33 cellular contexts compared by ENCODE assay signal in genomic region chr7:100106633-100107032, GRCh38.
"Had no signal": no experiment of that assay in that cellular context is flagged by ENCODE, and none has a peak within 500 bp of the region (broad histone marks: within the 10 kb centered on the region; RNA-seq: fewer than 3 reads in every experiment).

No MANE protein-coding gene starts in this region.

- H3K9me3 ChIP-seq: SJCRH30 had no signal

- H3K9me3 Mint-ChIP-seq: activated CD4-positive, alpha-beta memory T cell treated with anti-CD3 and anti-CD28 coated beads, Interleukin-2, amount 10 ng/mL, durations not matched to agents 7 days and 5 days; activated naive CD8-positive, alpha-beta T cell treated with anti-CD3 and anti-CD28 coated beads, Interleukin-2, amount 50 U/mL, for 24 hours; activated T-helper 2 cell treated with anti-CD3 and anti-CD28 coated beads, Interferon-gamma antibody, Interleukin-2, Interleukin-4, amounts not matched to agents 10 μg/mL and 5 μg/mL and 100 μg/mL, durations not matched to agents 14 hours and 24 hours and 36 hours; central memory CD8-positive, alpha-beta T cell had no signal

- H3K27ac ChIP-seq: cardiac muscle cell, KMS-11, PC-9, SJCRH30, SK-N-MC, WERI-Rb-1 had no signal

- H3K4me2 ChIP-seq: KMS-11, PC-9 had no signal

- H2AFZ ChIP-seq: PC-9 had no signal

- DNase-seq: activated CD4-positive, alpha-beta memory T cell treated with anti-CD3 and anti-CD28 coated beads, Interleukin-2, amount 10 ng/mL, durations not matched to agents 7 days and 5 days; activated CD4-positive, alpha-beta T cell treated with anti-CD3 and anti-CD28 coated beads for 1 hour; activated CD4-positive, alpha-beta T cell treated with anti-CD3 and anti-CD28 coated beads for 48 hours; activated CD4-positive, CD25-positive, alpha-beta regulatory T cell; activated CD8-positive, alpha-beta memory T cell treated with anti-CD3 and anti-CD28 coated beads for 24 hours; activated CD8-positive, alpha-beta memory T cell treated with anti-CD3 and anti-CD28 coated beads, Interleukin-2, amount 10 ng/mL, durations not matched to agents 7 days and 5 days; activated CD8-positive, alpha-beta memory T cell treated with anti-CD3 and anti-CD28 coated beads, Interleukin-2, amount 50 U/mL, for 48 hours; activated gamma-delta T cell; activated naive CD4-positive, alpha-beta T cell treated with Interleukin-2 at 50 U/mL for 16 hours; activated naive CD8-positive, alpha-beta T cell treated with anti-CD3 and anti-CD28 coated beads, Interleukin-2, amount 50 U/mL, for 24 hours; activated T-cell treated with anti-CD3 and anti-CD28 coated beads, Interleukin-2, amount 50 U/mL, for 1 hour; MM.1S; MV-4-11; NCI-H1092; NCI-H1436 treated with DMSO at 0.1 percent for 48 hours; NCI-H1694 treated with DMSO at 0.1 percent for 48 hours; NCI-H2029; NCI-H510A; NCI-H526; NCI-H748 treated with DMSO at 0.1 percent for 48 hours; NK-92 treated with Interleukin-12 subunit alpha and Interleukin-12 subunit beta, amount 100 ng/mL, for 24 hours; PC-9; SHP77; SJCRH30; T1000; WERI-Rb-1 had no signal

- H3K4me3 ChIP-seq: cardiac muscle cell, PC-9, SJCRH30, SK-N-MC had no signal

- H3K4me3 Mint-ChIP-seq: activated CD4-positive, alpha-beta memory T cell treated with anti-CD3 and anti-CD28 coated beads, Interleukin-2, amount 10 ng/mL, durations not matched to agents 7 days and 5 days; activated CD8-positive, alpha-beta memory T cell treated with anti-CD3 and anti-CD28 coated beads, Interleukin-2, amount 10 ng/mL, durations not matched to agents 7 days and 5 days; activated naive CD8-positive, alpha-beta T cell; activated naive CD8-positive, alpha-beta T cell treated with anti-CD3 and anti-CD28 coated beads, Interleukin-2, amount 50 U/mL, for 24 hours; central memory CD8-positive, alpha-beta T cell had no signal

- H3K9ac ChIP-seq: KMS-11 had no signal

- H3K27me3 ChIP-seq: cardiac muscle cell, SJCRH30 had no signal

- H3K27me3 Mint-ChIP-seq: activated CD4-positive, alpha-beta memory T cell treated with anti-CD3 and anti-CD28 coated beads, Interleukin-2, amount 10 ng/mL, durations not matched to agents 7 days and 5 days; activated CD8-positive, alpha-beta memory T cell treated with anti-CD3 and anti-CD28 coated beads, Interleukin-2, amount 10 ng/mL, durations not matched to agents 7 days and 5 days; activated naive CD8-positive, alpha-beta T cell; activated naive CD8-positive, alpha-beta T cell treated with anti-CD3 and anti-CD28 coated beads, Interleukin-2, amount 50 U/mL, for 24 hours; central memory CD8-positive, alpha-beta T cell had no signal

- H3K36me3 Mint-ChIP-seq: activated naive CD8-positive, alpha-beta T cell had no signal

- ATAC-seq: activated CD8-positive, alpha-beta memory T cell treated with anti-CD3 and anti-CD28 coated beads, Interleukin-2, amount 10 ng/mL, durations not matched to agents 7 days and 5 days; activated naive CD8-positive, alpha-beta T cell treated with anti-CD3 and anti-CD28 coated beads, Interleukin-2, amount 50 U/mL, for 24 hours had no signal

- H3K4me1 ChIP-seq: SJCRH30 had no signal

- FAIRE-seq: RCC 7860 had no signal

- H3K27ac Mint-ChIP-seq: activated CD4-positive, alpha-beta memory T cell treated with anti-CD3 and anti-CD28 coated beads, Interleukin-2, amount 10 ng/mL, durations not matched to agents 7 days and 5 days; activated CD8-positive, alpha-beta memory T cell treated with anti-CD3 and anti-CD28 coated beads, Interleukin-2, amount 10 ng/mL, durations not matched to agents 7 days and 5 days; activated naive CD8-positive, alpha-beta T cell; activated naive CD8-positive, alpha-beta T cell treated with anti-CD3 and anti-CD28 coated beads, Interleukin-2, amount 50 U/mL, for 24 hours; activated T-helper 2 cell treated with anti-CD3 and anti-CD28 coated beads, Interferon-gamma antibody, Interleukin-2, Interleukin-4, amounts not matched to agents 10 μg/mL and 5 μg/mL and 100 μg/mL, durations not matched to agents 14 hours and 24 hours and 36 hours had no signal
